ENCODE assay signal across 8 cellular contexts in the genomic region with DNA sequence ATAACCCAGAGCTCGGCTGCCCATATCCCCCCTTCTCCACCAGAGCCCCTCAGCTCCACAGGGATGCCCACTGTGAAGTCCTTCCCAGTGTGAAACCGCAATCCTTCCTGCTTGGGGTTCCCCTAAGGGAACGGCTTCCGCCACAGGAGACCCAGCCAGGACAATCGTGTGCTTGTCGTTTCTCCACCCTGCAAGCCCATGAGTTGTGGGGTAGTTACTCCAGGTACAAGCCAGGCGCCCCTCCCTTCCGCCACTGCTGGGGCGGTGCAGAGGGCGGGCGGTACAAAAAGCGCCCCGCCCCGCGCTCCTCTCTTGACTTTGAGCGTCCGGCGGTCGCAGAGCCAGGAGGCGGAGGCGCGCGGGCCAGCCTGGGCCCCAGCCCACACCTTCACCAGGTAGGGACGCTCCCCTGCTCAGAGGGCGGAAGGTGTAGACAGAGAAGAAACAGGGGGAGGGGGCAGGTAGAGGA. TPM values are rescaled to one million over a fixed set of nuclear protein-coding genes. Genes with fewer than 3 reads are reported as not detected.
DNase-seq lines count a peak whose midpoint lies in the region; ATAC-seq, FAIRE-seq and TF ChIP-seq lines count a peak whose summit lies in the region.
"Had no signal": no experiment of that assay in that cellular context is flagged by ENCODE, and none has a peak within 500 bp of the region (broad histone marks: within the 10 kb centered on the region; RNA-seq: fewer than 3 reads in every experiment).

A gene with protein sequence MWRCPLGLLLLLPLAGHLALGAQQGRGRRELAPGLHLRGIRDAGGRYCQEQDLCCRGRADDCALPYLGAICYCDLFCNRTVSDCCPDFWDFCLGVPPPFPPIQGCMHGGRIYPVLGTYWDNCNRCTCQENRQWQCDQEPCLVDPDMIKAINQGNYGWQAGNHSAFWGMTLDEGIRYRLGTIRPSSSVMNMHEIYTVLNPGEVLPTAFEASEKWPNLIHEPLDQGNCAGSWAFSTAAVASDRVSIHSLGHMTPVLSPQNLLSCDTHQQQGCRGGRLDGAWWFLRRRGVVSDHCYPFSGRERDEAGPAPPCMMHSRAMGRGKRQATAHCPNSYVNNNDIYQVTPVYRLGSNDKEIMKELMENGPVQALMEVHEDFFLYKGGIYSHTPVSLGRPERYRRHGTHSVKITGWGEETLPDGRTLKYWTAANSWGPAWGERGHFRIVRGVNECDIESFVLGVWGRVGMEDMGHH (plus strand): TSS at position 315 of the 469 bp plus-strand sequence. CDS start 634 bp downstream, outside the sequence.

- no peak within 1 kb of the TSS for H3K4me3 Mint-ChIP-seq in T-helper 17 cell
- H3K4me3 Mint-ChIP-seq: activated B cell treated with CpG ODN at 0.5 μM for 24 hours had no signal

- H3K27me3 Mint-ChIP-seq in T-helper 17 cell: peaks cover 56% of the 10 kb centered on the region

- H3K9ac ChIP-seq in HepG2 (ENCODE audit: insufficient read depth, low read depth, low read length): peak within 1 kb of the TSS; percentile 72

- peak; percentile 68 to 80 for TF ChIP-seq POLR2A in HepG2 (IDR thresholded peaks at IDR 0.05; ENCODE audit: insufficient read depth in 1 of 2, low read depth in 2 of 2, low read length in 2 of 2)

- peak; percentile 71 for FAIRE-seq in HepG2 (lab: Jason Lieb, UNC)

- no TSS peak for BruUV-seq in HepG2 (replicated peaks; lab: Mats Ljungman, UMichigan)

- ATAC-seq in HepG2 (peak; percentile 77), thoracic aorta (ENCODE audit: insufficient number of reproducible peaks, low FRiP score, low read depth) (no peak), T-helper 17 cell (no peak)

- H4K20me1 ChIP-seq in HepG2 (ENCODE audit: insufficient read depth, low read length): 0 out of 2 replicates have a peak, but pooled peaks cover 2% of the 10 kb centered on the region

- TF ChIP-seq EP300 in Ishikawa (IDR thresholded peaks at IDR 0.05; ENCODE audit: borderline replicate concordance): no peak
- peak in 1 of 2 experiments; percentile 46; a peak in 1 of 4 replicates for TF ChIP-seq EP300 in HepG2 (IDR thresholded peaks at IDR 0.05; ENCODE audit: low read depth in 2 of 2, low read length in 2 of 2)
- TF ChIP-seq EP300 in HepG2 (CRISPR knock-in tag; IDR thresholded peaks at IDR 0.05; ENCODE audit: borderline replicate concordance): no peak; the same call in 1 of the 2 replicates

- peaks cover 9% of the 10 kb centered on the region for H3K4me1 Mint-ChIP-seq in T-helper 17 cell

- 2% methylated on average over 21 of the region's 25 CpGs for WGBS in HepG2 (ENCODE audit: low lambda C conversion rate)

- H3K9me3 ChIP-seq in HepG2 (ENCODE audit: low read length) (no peaks in the 10 kb centered on the region), thoracic aorta (no peaks in the 10 kb centered on the region), T-helper 17 cell (ENCODE audit: control insufficient read depth, low read length, poor library complexity, severe bottlenecking) (no peaks in the 10 kb centered on the region)

- peaks cover 2% of the 10 kb centered on the region for H3K36me3 Mint-ChIP-seq in T-helper 17 cell (ENCODE audit: low read depth)

- peak within 1 kb of the TSS; percentile 54 for H3K27ac ChIP-seq in cingulate gyrus (ENCODE audit: low read depth, low read length)
- peak within 1 kb of the TSS; percentile 94 for H3K27ac ChIP-seq in HepG2 (ENCODE audit: extremely low read length, insufficient read depth, low read length)
- peak within 1 kb of the TSS; percentile 95 to 97 for H3K27ac ChIP-seq in thoracic aorta

- H3K79me2 ChIP-seq in HepG2 (ENCODE audit: insufficient read depth, low read length): peaks cover 21% of the 10 kb centered on the region

- H3K4me1 ChIP-seq in HepG2 (ENCODE audit: insufficient read depth, low read length): peaks cover 88% of the 10 kb centered on the region
- peaks cover 25 to 49% of the 10 kb centered on the region in 2 donors for H3K4me1 ChIP-seq in thoracic aorta (ENCODE audit: control insufficient read depth in 1 of 2, low read depth in 2 of 2)

- intact Hi-C loops in HepG2 (cut with micrococcal nuclease; ENCODE audit: unreplicated experiment): no loop called here

- DNase-seq in HepG2 (ENCODE audit: low spot score) (peak; percentile 81), thoracic aorta (ENCODE audit: low spot score) (no peak), activated gamma-delta T cell (lab: John Stamatoyannopoulos, UW) (no peak), T-helper 17 cell (no peak)
- DNase-seq in activated CD4-positive, CD25-positive, alpha-beta regulatory T cell treated with anti-CD3 and anti-CD28 coated beads, Interleukin-2, amount 50 U/mL, for 72 hours: no peak
- DNase-seq: activated B cell treated with CpG ODN at 0.5 μM for 24 hours had no signal

- no peak within 1 kb of the TSS for H3K27ac Mint-ChIP-seq in T-helper 17 cell
- H3K27ac Mint-ChIP-seq: activated B cell treated with CpG ODN at 0.5 μM for 24 hours had no signal

- CTCF ChIA-PET in HepG2 (lab: Yijun Ruan, JAX; ENCODE audit: low intra/inter-chr PET ratio, low total read pairs): no interaction called here

- H3K27me3 ChIP-seq in HepG2 (ENCODE audit: control insufficient read depth in 1 of 2, insufficient read depth in 2 of 2, low read length in 2 of 2) (no peaks in the 10 kb centered on the region; a peak in 1 of 5 replicates), thoracic aorta (replicated peaks; ENCODE audit: insufficient read depth) (no peaks in the 10 kb centered on the region)

- H2AFZ ChIP-seq in HepG2 (ENCODE audit: low read length): no peak within 1 kb of the TSS

- H3K36me3 ChIP-seq in HepG2 (replicated peaks in 1 of 2; ENCODE audit: control insufficient read depth in 1 of 2, insufficient read depth in 2 of 2, low read length in 2 of 2) (peaks cover 0 to 3% of the 10 kb centered on the region in 2 experiments; a peak in 2 of 5 replicates), thoracic aorta (no peaks in the 10 kb centered on the region)

- TF ChIP-seq RAD21 in Ishikawa (IDR thresholded peaks at IDR 0.05; ENCODE audit: low read depth): no peak
- TF ChIP-seq RAD21 in HepG2 (CRISPR knock-in tag; IDR thresholded peaks at IDR 0.05): 0 out of 2 replicates have a peak, but pooled peaks have one; percentile 8

- in situ Hi-C loops in HepG2 (cut with HindIII; ENCODE audit: extremely low pct_ligation_motif_present, low pct_unique_long_range_greater_than_20kb): no loop called here

- H3K4me3 ChIP-seq in HepG2 (replicated peaks in 1 of 3; ENCODE audit: insufficient read depth in 1 of 3, low read depth in 2 of 3, low read length in 3 of 3) (peak within 1 kb of the TSS; percentile 69 to 84 (median 79)), thoracic aorta (peak within 1 kb of the TSS; percentile 91)

- TF ChIP-seq CTCF in HepG2 (CRISPR knock-in tag; IDR thresholded peaks at IDR 0.05): no peak
- TF ChIP-seq CTCF in thoracic aorta (IDR thresholded peaks at IDR 0.05): no peak

- POLR2A ChIA-PET in HepG2 (lab: Yijun Ruan, JAX): interaction anchor here (1.2 to 3.1 kb wide), 3 partner anchors 8 to 69 kb away, joined by 3 to 22 read pairs (median 5); a partner anchor contains a TSS

- peak within 1 kb of the TSS; percentile 96 for H3K4me2 ChIP-seq in HepG2 (ENCODE audit: low read depth, low read length)

TF ChIP-seq in Ishikawa, 13 proteins besides CTCF, POLR2A, EP300 and RAD21 (continues in another document):
- TF ChIP-seq CREB1 (IDR thresholded peaks at IDR 0.05; ENCODE audit: low read depth): no peak
- no peak; the same call in 1 of the 2 replicates for TF ChIP-seq FOXM1 (IDR thresholded peaks at IDR 0.05; ENCODE audit: borderline replicate concordance, low read depth)
- TF ChIP-seq, protein P1, sequence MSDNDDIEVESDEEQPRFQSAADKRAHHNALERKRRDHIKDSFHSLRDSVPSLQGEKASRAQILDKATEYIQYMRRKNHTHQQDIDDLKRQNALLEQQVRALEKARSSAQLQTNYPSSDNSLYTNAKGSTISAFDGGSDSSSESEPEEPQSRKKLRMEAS (IDR thresholded peaks at IDR 0.05): no peak

TF ChIP-seq in HepG2, 621 proteins besides CTCF, POLR2A, EP300 and RAD21 (continues in another document):
- TF ChIP-seq ZNF567 (CRISPR knock-in tag; IDR thresholded peaks at IDR 0.05; ENCODE audit: borderline replicate concordance) (0 out of 2 replicates have a peak, but pooled peaks have one; percentile 63), HOXA3 (CRISPR knock-in tag; IDR thresholded peaks at IDR 0.05) (peak; percentile 65; the same call in 1 of the 2 replicates), KDM2A (CRISPR knock-in tag; IDR thresholded peaks at IDR 0.05; ENCODE audit: borderline replicate concordance, low read depth) (0 out of 2 replicates have a peak, but pooled peaks have one; percentile 47)

RNA-seq across cellular contexts. Expression of the gene that starts here (rescaled TPM):
- total RNA-seq in HepG2 (2016; rRNA removed; fragmentation: Illumina TruSeq; extraction: Trizol) (10.5 and 24.7 TPM in 2 replicates), thoracic aorta (1,000 to 10,000 TPM in 1 of 2 donors, 100 to 1,000 TPM in 1; 581 to 1,250 TPM), T-helper 17 cell (not detected)
- 13.7 and 15.2 TPM in 2 replicates for total RNA-seq in HepG2 (2016; cell fraction: cytosol; rRNA removed; fragmentation: Illumina TruSeq; extraction: Trizol; ENCODE audit: low read depth)
- 9.6 and 28.4 TPM in 2 replicates for total RNA-seq in HepG2 (2016; cell fraction: insoluble cytoplasmic fraction; rRNA removed; fragmentation: Illumina TruSeq; extraction: Trizol)
- 21.8 and 22.0 TPM in 2 replicates for total RNA-seq in HepG2 (2016; cell fraction: membrane; rRNA removed; fragmentation: Illumina TruSeq; extraction: Trizol)
- total RNA-seq in HepG2 (2016; cell fraction: nucleus; rRNA removed; fragmentation: Illumina TruSeq; extraction: Trizol): 24.5 and 28.2 TPM in 2 replicates
- 76.8 and 139 TPM in 2 replicates for polyA plus RNA-seq in HepG2 (2011; rRNA removed)
- 62.4 and 79.7 TPM in 2 replicates for polyA plus RNA-seq in HepG2 (2011; cell fraction: cytosol; rRNA removed)
- 185 and 206 TPM in 2 replicates for polyA plus RNA-seq in HepG2 (2011; cell fraction: nucleus; rRNA removed)
- polyA plus RNA-seq in HepG2 (2012): 42.8 and 47.0 TPM in 2 replicates
- 5.5 and 6.8 TPM in 2 replicates for polyA plus RNA-seq in HepG2 (2016; cell fraction: cytosol; fragmentation: Illumina TruSeq; extraction: Trizol; ENCODE audit: low read depth)
- polyA plus RNA-seq in HepG2 (2016; cell fraction: insoluble cytoplasmic fraction; fragmentation: Illumina TruSeq; extraction: Trizol; ENCODE audit: low read depth): 8.8 and 11.1 TPM in 2 replicates
- polyA plus RNA-seq in HepG2 (2016; cell fraction: membrane; fragmentation: Illumina TruSeq; extraction: Trizol; ENCODE audit: low read depth): 10.6 and 11.6 TPM in 2 replicates
- 48.2 and 51.2 TPM in 2 replicates for polyA plus RNA-seq in HepG2 (2016; cell fraction: nucleus; fragmentation: Illumina TruSeq; extraction: Trizol; ENCODE audit: insufficient read depth, low read depth)
- polyA minus RNA-seq in HepG2 (2011; rRNA and poly(A)+ RNA removed; ENCODE audit: low replicate concordance): 13.3 and 101 TPM in 2 replicates
- polyA minus RNA-seq in HepG2 (2011; cell fraction: cytosol; rRNA and poly(A)+ RNA removed): 27.7 and 32.7 TPM in 2 replicates
- polyA minus RNA-seq in HepG2 (2011; cell fraction: nucleus; rRNA and poly(A)+ RNA removed): 24.6 and 37.8 TPM in 2 replicates
- total RNA-seq: activated B cell treated with CpG ODN at 0.5 μM for 24 hours had no signal

Comparison
In these comparisons a context has a peak if more than half of its experiments do, and no peak if none do; other contexts are left out.
1. RNA of the gene that starts here (total RNA-seq): 581 to 1,250 TPM in thoracic aorta and 9.6 to 28.4 TPM in HepG2; not detected in T-helper 17 cell; every median in the first group is over 10 times any median in the second.
2. RNA of the gene that starts here (total RNA-seq): 581 to 1,250 TPM in thoracic aorta; 9.6 to 28.4 TPM in HepG2; every median in the first group is over 10 times any median in the second.
3. Peak in every context shown above with its lines, with median percentiles within 50 percentile points of each other: H3K27ac ChIP-seq.